Comparison of ENCODE assay signal across 8 cellular contexts in the genomic region with DNA sequence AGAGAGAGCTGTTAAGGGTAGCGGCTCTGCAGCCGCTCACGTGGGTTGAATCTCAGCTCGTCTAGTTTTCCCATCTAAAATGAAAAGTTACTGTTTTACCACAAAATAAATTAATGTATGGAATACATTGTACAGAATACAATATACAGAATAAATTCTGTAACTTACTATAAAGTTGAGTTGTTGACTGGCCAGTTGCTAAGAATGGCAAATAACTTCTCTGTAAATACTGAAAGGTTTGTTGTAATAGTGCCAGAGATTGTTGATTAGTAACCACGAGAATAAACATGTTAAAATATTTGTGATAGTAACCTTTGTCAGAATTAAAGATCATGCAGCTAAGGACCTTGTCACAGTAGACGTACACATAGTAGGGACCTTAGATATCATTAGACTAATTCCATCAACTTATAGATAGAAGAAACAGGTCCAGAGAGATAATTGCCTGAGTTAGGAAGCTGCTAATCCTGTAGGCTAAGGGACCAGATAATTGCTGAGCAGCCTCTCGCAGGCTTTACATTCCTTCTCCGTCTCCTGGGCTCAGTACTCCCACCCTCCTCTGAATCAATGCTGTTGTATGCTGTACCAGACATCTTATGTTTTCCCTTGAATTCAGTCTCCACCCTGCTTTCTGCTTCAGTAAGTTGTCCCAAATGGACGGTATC. TPM values are rescaled to one million over a fixed set of nuclear protein-coding genes. Genes with fewer than 3 reads are reported as not detected.
DNase-seq lines count a peak whose midpoint lies in the region; ATAC-seq and TF ChIP-seq lines count a peak whose summit lies in the region.

No MANE protein-coding gene starts in this region.

- no peak for DNase-seq in activated CD4-positive, alpha-beta T cell treated with anti-CD3 and anti-CD28 coated beads, Interleukin-2, amount 10 ng/mL, durations not matched to agents 24 days and 14 days
- no peak for DNase-seq in activated CD4-positive, alpha-beta T cell treated with anti-CD3 and anti-CD28 coated beads for 4 hours
- DNase-seq in activated CD4-positive, alpha-beta memory T cell treated with anti-CD3 and anti-CD28 coated beads, Interleukin-2, amount 10 ng/mL, durations not matched to agents 7 days and 5 days: no peak
- DNase-seq in iPS-NIHi11 (ENCODE audit: low spot score) (peak; percentile 35), testis (no peak), NCI-H187 treated with DMSO at 0.1 percent for 48 hours (lab: John Stamatoyannopoulos, UW) (no peak), mesenteric fat pad (ENCODE audit: low spot score) (no peak)

- H3K9me3 Mint-ChIP-seq in activated CD4-positive, alpha-beta T cell treated with anti-CD3 and anti-CD28 coated beads, Interleukin-2, amount 10 ng/mL, durations not matched to agents 24 days and 14 days: no peaks in the 10 kb centered on the region
- H3K9me3 Mint-ChIP-seq in activated CD4-positive, alpha-beta memory T cell treated with anti-CD3 and anti-CD28 coated beads, Interleukin-2, amount 10 ng/mL, durations not matched to agents 7 days and 5 days: no peaks in the 10 kb centered on the region

- no peak for TF ChIP-seq CTCF in testis (IDR thresholded peaks at IDR 0.05)

- peaks cover 7% of the 10 kb centered on the region for H3K36me3 Mint-ChIP-seq in activated CD4-positive, alpha-beta T cell treated with anti-CD3 and anti-CD28 coated beads, Interleukin-2, amount 10 ng/mL, durations not matched to agents 24 days and 14 days (ENCODE audit: low read depth)
- H3K36me3 Mint-ChIP-seq in activated CD4-positive, alpha-beta memory T cell treated with anti-CD3 and anti-CD28 coated beads, Interleukin-2, amount 10 ng/mL, durations not matched to agents 7 days and 5 days (ENCODE audit: low read depth): peaks cover 19% of the 10 kb centered on the region

- H3K4me3 Mint-ChIP-seq in activated CD4-positive, alpha-beta T cell treated with anti-CD3 and anti-CD28 coated beads, Interleukin-2, amount 10 ng/mL, durations not matched to agents 24 days and 14 days: peak overlapping the region; percentile 94
- H3K4me3 Mint-ChIP-seq in activated CD4-positive, alpha-beta memory T cell treated with anti-CD3 and anti-CD28 coated beads, Interleukin-2, amount 10 ng/mL, durations not matched to agents 7 days and 5 days: peak overlapping the region; percentile 93

- ATAC-seq in GM19463 (IDR thresholded peaks at IDR 0.05; ENCODE audit: unreplicated experiment): no peak

- H3K36me3 ChIP-seq in testis (ENCODE audit: low read depth, missing control alignments): no peaks in the 10 kb centered on the region

- no peak for TF ChIP-seq POLR2A in testis (IDR thresholded peaks at IDR 0.05)

- peak overlapping the region; percentile 58 to 72 for H3K4me3 ChIP-seq in testis

- H3K27ac ChIP-seq in testis: peak overlapping the region; percentile 61 to 92

- H3K4me1 ChIP-seq in testis: peaks cover 30% of the 10 kb centered on the region

- H3K27me3 Mint-ChIP-seq in activated CD4-positive, alpha-beta T cell treated with anti-CD3 and anti-CD28 coated beads, Interleukin-2, amount 10 ng/mL, durations not matched to agents 24 days and 14 days: no peaks in the 10 kb centered on the region
- H3K27me3 Mint-ChIP-seq in activated CD4-positive, alpha-beta memory T cell treated with anti-CD3 and anti-CD28 coated beads, Interleukin-2, amount 10 ng/mL, durations not matched to agents 7 days and 5 days: no peaks in the 10 kb centered on the region

- peak overlapping the region; percentile 41 for H3K27ac Mint-ChIP-seq in activated CD4-positive, alpha-beta T cell treated with anti-CD3 and anti-CD28 coated beads, Interleukin-2, amount 10 ng/mL, durations not matched to agents 24 days and 14 days
- H3K27ac Mint-ChIP-seq in activated CD4-positive, alpha-beta memory T cell treated with anti-CD3 and anti-CD28 coated beads, Interleukin-2, amount 10 ng/mL, durations not matched to agents 7 days and 5 days: no peak overlapping the region

- no peaks in the 10 kb centered on the region for H3K27me3 ChIP-seq in testis

- H3K9me3 ChIP-seq in testis: no peaks in the 10 kb centered on the region

- H3K4me1 Mint-ChIP-seq in activated CD4-positive, alpha-beta T cell treated with anti-CD3 and anti-CD28 coated beads, Interleukin-2, amount 10 ng/mL, durations not matched to agents 24 days and 14 days: peaks cover 39% of the 10 kb centered on the region
- peaks cover 45% of the 10 kb centered on the region for H3K4me1 Mint-ChIP-seq in activated CD4-positive, alpha-beta memory T cell treated with anti-CD3 and anti-CD28 coated beads, Interleukin-2, amount 10 ng/mL, durations not matched to agents 7 days and 5 days

- CTCF ChIA-PET in activated CD4-positive, alpha-beta memory T cell treated with anti-CD3 and anti-CD28 coated beads, Interleukin-2, amount 10 ng/mL, durations not matched to agents 7 days and 5 days (lab: Charles Lee): interaction anchor here (1.1 to 4.8 kb wide), 4 partner anchors 12 to 159 kb away, joined by 3 to 31 read pairs (median 7); a partner anchor contains a TSS

- POLR2A ChIA-PET in activated CD4-positive, alpha-beta memory T cell treated with anti-CD3 and anti-CD28 coated beads, Interleukin-2, amount 10 ng/mL, durations not matched to agents 7 days and 5 days (lab: Charles Lee): interaction anchor here (0.6 to 6.6 kb wide), 11 partner anchors 8 to 77 kb away, joined by 3 to 88 read pairs (median 5); a partner anchor contains a TSS

- intact Hi-C loops in activated CD4-positive, alpha-beta T cell treated with anti-CD3 and anti-CD28 coated beads, Interleukin-2, amount 10 ng/mL, durations not matched to agents 24 days and 14 days (cut with micrococcal nuclease): no loop called here
- intact Hi-C loops in testis (cut with DNase I; ENCODE audit: low total_unique reads): no loop called here

- 12 to 21% methylated on average over 9 of the region's 9 CpGs for WGBS in testis, 2 donors

RNA-seq across cellular contexts. Expression of a gene that starts 0.6 kb away (rescaled TPM):
- total RNA-seq in activated CD4-positive, alpha-beta T cell treated with anti-CD3 and anti-CD28 coated beads, Interleukin-2, amount 10 ng/mL, durations not matched to agents 24 days and 14 days: 20.2 and 20.5 TPM in 2 replicates
- total RNA-seq in activated CD4-positive, alpha-beta memory T cell treated with anti-CD3 and anti-CD28 coated beads, Interleukin-2, amount 10 ng/mL, durations not matched to agents 7 days and 5 days: 10 to 100 TPM; 40.5 to 41.1 TPM
- 10 to 100 TPM in 1 of 2 donors, 1 to 10 TPM in 1; 9.5 to 10.5 TPM for total RNA-seq in testis
- 26.6 TPM for polyA plus RNA-seq in testis (ENCODE audit: insufficient read depth, low read depth, low replicate concordance)
- total RNA-seq in mesenteric fat pad: 7.3 TPM

RNA-seq across cellular contexts. Expression of a gene that starts 4.9 kb away (rescaled TPM):
- total RNA-seq in activated CD4-positive, alpha-beta T cell treated with anti-CD3 and anti-CD28 coated beads, Interleukin-2, amount 10 ng/mL, durations not matched to agents 24 days and 14 days: 167 and 169 TPM in 2 replicates
- total RNA-seq in activated CD4-positive, alpha-beta memory T cell treated with anti-CD3 and anti-CD28 coated beads, Interleukin-2, amount 10 ng/mL, durations not matched to agents 7 days and 5 days: 100 to 1,000 TPM; 269 to 283 TPM
- 1 to 10 TPM; 9.0 to 9.3 TPM for total RNA-seq in testis
- polyA plus RNA-seq in testis (ENCODE audit: insufficient read depth, low read depth, low replicate concordance): 24.9 TPM
- total RNA-seq in mesenteric fat pad: 87.0 TPM

RNA-seq across cellular contexts. Expression of a gene that starts 18.5 kb away (rescaled TPM):
- total RNA-seq in activated CD4-positive, alpha-beta T cell treated with anti-CD3 and anti-CD28 coated beads, Interleukin-2, amount 10 ng/mL, durations not matched to agents 24 days and 14 days: 53.4 and 56.7 TPM in 2 replicates
- 10 to 100 TPM; 35.6 to 37.6 TPM for total RNA-seq in activated CD4-positive, alpha-beta memory T cell treated with anti-CD3 and anti-CD28 coated beads, Interleukin-2, amount 10 ng/mL, durations not matched to agents 7 days and 5 days
- 10 to 100 TPM; 68.0 TPM for total RNA-seq in testis
- polyA plus RNA-seq in testis (ENCODE audit: insufficient read depth, low read depth, low replicate concordance): 109 TPM
- total RNA-seq in mesenteric fat pad: 27.2 TPM

RNA-seq across cellular contexts. Expression of a gene that starts 25.7 kb away (rescaled TPM):
- total RNA-seq in activated CD4-positive, alpha-beta T cell treated with anti-CD3 and anti-CD28 coated beads, Interleukin-2, amount 10 ng/mL, durations not matched to agents 24 days and 14 days: 93.9 and 97.2 TPM in 2 replicates
- total RNA-seq in activated CD4-positive, alpha-beta memory T cell treated with anti-CD3 and anti-CD28 coated beads, Interleukin-2, amount 10 ng/mL, durations not matched to agents 7 days and 5 days: 10 to 100 TPM; 49.7 to 54.6 TPM
- total RNA-seq in testis: 10 to 100 TPM; 56.6 to 79.3 TPM
- 155 TPM for polyA plus RNA-seq in testis (ENCODE audit: insufficient read depth, low read depth, low replicate concordance)
- 19.8 TPM for total RNA-seq in mesenteric fat pad

RNA-seq across cellular contexts. Expression of a gene that starts 28.8 kb away (rescaled TPM):
- 1,084 and 1,089 TPM in 2 replicates for total RNA-seq in activated CD4-positive, alpha-beta T cell treated with anti-CD3 and anti-CD28 coated beads, Interleukin-2, amount 10 ng/mL, durations not matched to agents 24 days and 14 days
- 1,000 to 10,000 TPM; 1,162 to 1,172 TPM for total RNA-seq in activated CD4-positive, alpha-beta memory T cell treated with anti-CD3 and anti-CD28 coated beads, Interleukin-2, amount 10 ng/mL, durations not matched to agents 7 days and 5 days
- 100 to 1,000 TPM; 173 to 252 TPM for total RNA-seq in testis
- polyA plus RNA-seq in testis (ENCODE audit: insufficient read depth, low read depth, low replicate concordance): 309 TPM
- 452 TPM for total RNA-seq in mesenteric fat pad
